Comparison of ENCODE assay signal across 1 cellular context in genomic region chr16:24737391-24737871, GRCh38.
A peak's percentile ranks its signal among the peaks of the same experiment; 100 is the strongest.
TF ChIP-seq lines count a peak whose summit lies in the region.

No MANE protein-coding gene starts in this region.

TF ChIP-seq in HepG2, 621 proteins besides CTCF, POLR2A, EP300 and RAD21 (continued from another document and continues in another):
- TF ChIP-seq, protein P1, sequence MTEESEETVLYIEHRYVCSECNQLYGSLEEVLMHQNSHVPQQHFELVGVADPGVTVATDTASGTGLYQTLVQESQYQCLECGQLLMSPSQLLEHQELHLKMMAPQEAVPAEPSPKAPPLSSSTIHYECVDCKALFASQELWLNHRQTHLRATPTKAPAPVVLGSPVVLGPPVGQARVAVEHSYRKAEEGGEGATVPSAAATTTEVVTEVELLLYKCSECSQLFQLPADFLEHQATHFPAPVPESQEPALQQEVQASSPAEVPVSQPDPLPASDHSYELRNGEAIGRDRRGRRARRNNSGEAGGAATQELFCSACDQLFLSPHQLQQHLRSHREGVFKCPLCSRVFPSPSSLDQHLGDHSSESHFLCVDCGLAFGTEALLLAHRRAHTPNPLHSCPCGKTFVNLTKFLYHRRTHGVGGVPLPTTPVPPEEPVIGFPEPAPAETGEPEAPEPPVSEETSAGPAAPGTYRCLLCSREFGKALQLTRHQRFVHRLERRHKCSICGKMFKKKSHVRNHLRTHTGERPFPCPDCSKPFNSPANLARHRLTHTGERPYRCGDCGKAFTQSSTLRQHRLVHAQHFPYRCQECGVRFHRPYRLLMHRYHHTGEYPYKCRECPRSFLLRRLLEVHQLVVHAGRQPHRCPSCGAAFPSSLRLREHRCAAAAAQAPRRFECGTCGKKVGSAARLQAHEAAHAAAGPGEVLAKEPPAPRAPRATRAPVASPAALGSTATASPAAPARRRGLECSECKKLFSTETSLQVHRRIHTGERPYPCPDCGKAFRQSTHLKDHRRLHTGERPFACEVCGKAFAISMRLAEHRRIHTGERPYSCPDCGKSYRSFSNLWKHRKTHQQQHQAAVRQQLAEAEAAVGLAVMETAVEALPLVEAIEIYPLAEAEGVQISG (CRISPR knock-in tag; IDR thresholded peaks at IDR 0.05) = no peak
- TF ChIP-seq NCOA1 (CRISPR knock-in tag; IDR thresholded peaks at IDR 0.05) (no peak), DNMT3B (CRISPR knock-in tag; conservative IDR thresholded peaks at IDR 0.05) (0 out of 2 replicates have a peak, but pooled peaks have one; percentile 55), ZNF598 (CRISPR knock-in tag; IDR thresholded peaks at IDR 0.05; ENCODE audit: borderline replicate concordance) (no peak), ADNP (CRISPR knock-in tag; IDR thresholded peaks at IDR 0.05) (no peak), ZNF430 (CRISPR knock-in tag; IDR thresholded peaks at IDR 0.05) (no peak), SAP130 (CRISPR knock-in tag; IDR thresholded peaks at IDR 0.05; ENCODE audit: low read depth) (peak; percentile 63), ZNF331 (CRISPR knock-in tag; IDR thresholded peaks at IDR 0.05) (peak; percentile 43; the same call in 1 of the 2 replicates), ZNF382 (CRISPR knock-in tag; IDR thresholded peaks at IDR 0.05; ENCODE audit: borderline replicate concordance) (no peak), FOXA1 (IDR thresholded peaks at IDR 0.05) (no peak), FOXA1 (CRISPR knock-in tag; IDR thresholded peaks at IDR 0.05) (0 out of 2 replicates have a peak, but pooled peaks have one; percentile 18), ZMYM3 (CRISPR knock-in tag; IDR thresholded peaks at IDR 0.05) (no peak), MIER3 (CRISPR knock-in tag; IDR thresholded peaks at IDR 0.05; ENCODE audit: borderline replicate concordance) (peak; percentile 43; the same call in 1 of the 2 replicates), ZNF264 (CRISPR knock-in tag; IDR thresholded peaks at IDR 0.05) (no peak), ZNF446 (CRISPR knock-in tag; IDR thresholded peaks at IDR 0.05) (no peak), ZMYM4 (CRISPR knock-in tag; IDR thresholded peaks at IDR 0.05) (no peak), ETV5 (CRISPR knock-in tag; IDR thresholded peaks at IDR 0.05; ENCODE audit: borderline replicate concordance) (no peak), ZNF550 (CRISPR knock-in tag; IDR thresholded peaks at IDR 0.05; ENCODE audit: borderline replicate concordance) (no peak), ZNF282 (IDR thresholded peaks at IDR 0.05; ENCODE audit: partially characterized antibody) (no peak), GLI4 (CRISPR knock-in tag; IDR thresholded peaks at IDR 0.05; ENCODE audit: borderline replicate concordance) (no peak), PITX1 (CRISPR knock-in tag; IDR thresholded peaks at IDR 0.05) (no peak), ZFP62 (CRISPR knock-in tag; IDR thresholded peaks at IDR 0.05) (no peak), ZBTB7A (CRISPR knock-in tag; IDR thresholded peaks at IDR 0.05) (no peak), TAF1 (CRISPR knock-in tag; IDR thresholded peaks at IDR 0.05) (no peak), TOPORS (CRISPR knock-in tag; IDR thresholded peaks at IDR 0.05) (no peak), ZNF724P (CRISPR knock-in tag; IDR thresholded peaks at IDR 0.05; ENCODE audit: borderline replicate concordance) (no peak), XRCC5 (optimal IDR thresholded peaks at IDR 0.05; ENCODE audit: low read length) (no peak), PREB (CRISPR knock-in tag; IDR thresholded peaks at IDR 0.05) (no peak), KAT8 (CRISPR knock-in tag; IDR thresholded peaks at IDR 0.05) (peak; percentile 50; the same call in 1 of the 2 replicates), HDAC1 (CRISPR knock-in tag; IDR thresholded peaks at IDR 0.05) (peak; percentile 57; the same call in 1 of the 2 replicates), ZNF253 (CRISPR knock-in tag; IDR thresholded peaks at IDR 0.05; ENCODE audit: borderline replicate concordance) (no peak), ZNF512B (CRISPR knock-in tag; IDR thresholded peaks at IDR 0.05; ENCODE audit: borderline replicate concordance) (no peak), ZNF3 (CRISPR knock-in tag; IDR thresholded peaks at IDR 0.05) (0 out of 2 replicates have a peak, but pooled peaks have one; percentile 20), SSRP1 (CRISPR knock-in tag; IDR thresholded peaks at IDR 0.05) (no peak), TBL1XR1 (IDR thresholded peaks at IDR 0.05; ENCODE audit: borderline replicate concordance, low read length, partially characterized antibody) (no peak), ZNF670 (CRISPR knock-in tag; IDR thresholded peaks at IDR 0.05; ENCODE audit: borderline replicate concordance) (no peak), KLF9 (CRISPR knock-in tag; IDR thresholded peaks at IDR 0.05; ENCODE audit: low read depth) (no peak), CREB1 (IDR thresholded peaks at IDR 0.05) (peak; percentile 48; the same call in 1 of the 2 replicates), CREB1 (CRISPR knock-in tag; IDR thresholded peaks at IDR 0.05) (peak; percentile 65), HNF4A (CRISPR knock-in tag; IDR thresholded peaks at IDR 0.05) (peak; percentile 61), AHR (CRISPR knock-in tag; IDR thresholded peaks at IDR 0.05) (no peak), MLX (CRISPR knock-in tag; IDR thresholded peaks at IDR 0.05) (no peak), SRY (CRISPR knock-in tag; IDR thresholded peaks at IDR 0.05) (no peak), MIER2 (CRISPR knock-in tag; IDR thresholded peaks at IDR 0.05) (0 out of 2 replicates have a peak, but pooled peaks have one; percentile 24), ZNF251 (CRISPR knock-in tag; IDR thresholded peaks at IDR 0.05) (no peak), ZNF747 (CRISPR knock-in tag; IDR thresholded peaks at IDR 0.05; ENCODE audit: borderline replicate concordance) (no peak), ZNF280B (CRISPR knock-in tag; IDR thresholded peaks at IDR 0.05; ENCODE audit: borderline replicate concordance) (no peak), MEF2D (CRISPR knock-in tag; IDR thresholded peaks at IDR 0.05) (peak; percentile 73; the same call in 1 of the 2 replicates), ZNF879 (CRISPR knock-in tag; IDR thresholded peaks at IDR 0.05) (no peak), ZNF317 (CRISPR knock-in tag; IDR thresholded peaks at IDR 0.05) (no peak)
- TF ChIP-seq, protein P2, sequence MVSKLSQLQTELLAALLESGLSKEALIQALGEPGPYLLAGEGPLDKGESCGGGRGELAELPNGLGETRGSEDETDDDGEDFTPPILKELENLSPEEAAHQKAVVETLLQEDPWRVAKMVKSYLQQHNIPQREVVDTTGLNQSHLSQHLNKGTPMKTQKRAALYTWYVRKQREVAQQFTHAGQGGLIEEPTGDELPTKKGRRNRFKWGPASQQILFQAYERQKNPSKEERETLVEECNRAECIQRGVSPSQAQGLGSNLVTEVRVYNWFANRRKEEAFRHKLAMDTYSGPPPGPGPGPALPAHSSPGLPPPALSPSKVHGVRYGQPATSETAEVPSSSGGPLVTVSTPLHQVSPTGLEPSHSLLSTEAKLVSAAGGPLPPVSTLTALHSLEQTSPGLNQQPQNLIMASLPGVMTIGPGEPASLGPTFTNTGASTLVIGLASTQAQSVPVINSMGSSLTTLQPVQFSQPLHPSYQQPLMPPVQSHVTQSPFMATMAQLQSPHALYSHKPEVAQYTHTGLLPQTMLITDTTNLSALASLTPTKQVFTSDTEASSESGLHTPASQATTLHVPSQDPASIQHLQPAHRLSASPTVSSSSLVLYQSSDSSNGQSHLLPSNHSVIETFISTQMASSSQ (IDR thresholded peaks at IDR 0.05; ENCODE audit: low read depth) = no peak
- TF ChIP-seq, protein P2 (CRISPR knock-in tag; IDR thresholded peaks at IDR 0.05; ENCODE audit: borderline replicate concordance) = no peak
- TF ChIP-seq, protein P3, sequence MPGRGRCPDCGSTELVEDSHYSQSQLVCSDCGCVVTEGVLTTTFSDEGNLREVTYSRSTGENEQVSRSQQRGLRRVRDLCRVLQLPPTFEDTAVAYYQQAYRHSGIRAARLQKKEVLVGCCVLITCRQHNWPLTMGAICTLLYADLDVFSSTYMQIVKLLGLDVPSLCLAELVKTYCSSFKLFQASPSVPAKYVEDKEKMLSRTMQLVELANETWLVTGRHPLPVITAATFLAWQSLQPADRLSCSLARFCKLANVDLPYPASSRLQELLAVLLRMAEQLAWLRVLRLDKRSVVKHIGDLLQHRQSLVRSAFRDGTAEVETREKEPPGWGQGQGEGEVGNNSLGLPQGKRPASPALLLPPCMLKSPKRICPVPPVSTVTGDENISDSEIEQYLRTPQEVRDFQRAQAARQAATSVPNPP (CRISPR knock-in tag; IDR thresholded peaks at IDR 0.05) = no peak
- TF ChIP-seq, protein P4, sequence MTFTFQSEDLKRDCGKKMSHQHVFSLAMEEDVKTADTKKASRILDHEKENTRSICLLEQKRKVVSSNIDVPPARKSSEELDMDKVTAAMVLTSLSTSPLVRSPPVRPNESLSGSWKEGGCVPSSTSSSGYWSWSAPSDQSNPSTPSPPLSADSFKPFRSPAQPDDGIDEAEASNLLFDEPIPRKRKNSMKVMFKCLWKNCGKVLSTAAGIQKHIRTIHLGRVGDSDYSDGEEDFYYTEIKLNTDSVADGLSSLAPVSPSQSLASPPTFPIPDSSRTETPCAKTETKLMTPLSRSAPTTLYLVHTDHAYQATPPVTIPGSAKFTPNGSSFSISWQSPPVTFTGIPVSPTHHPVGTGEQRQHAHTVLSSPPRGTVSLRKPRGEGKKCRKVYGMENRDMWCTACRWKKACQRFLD (CRISPR knock-in tag; IDR thresholded peaks at IDR 0.05; ENCODE audit: borderline replicate concordance) = no peak
- TF ChIP-seq, protein P5, sequence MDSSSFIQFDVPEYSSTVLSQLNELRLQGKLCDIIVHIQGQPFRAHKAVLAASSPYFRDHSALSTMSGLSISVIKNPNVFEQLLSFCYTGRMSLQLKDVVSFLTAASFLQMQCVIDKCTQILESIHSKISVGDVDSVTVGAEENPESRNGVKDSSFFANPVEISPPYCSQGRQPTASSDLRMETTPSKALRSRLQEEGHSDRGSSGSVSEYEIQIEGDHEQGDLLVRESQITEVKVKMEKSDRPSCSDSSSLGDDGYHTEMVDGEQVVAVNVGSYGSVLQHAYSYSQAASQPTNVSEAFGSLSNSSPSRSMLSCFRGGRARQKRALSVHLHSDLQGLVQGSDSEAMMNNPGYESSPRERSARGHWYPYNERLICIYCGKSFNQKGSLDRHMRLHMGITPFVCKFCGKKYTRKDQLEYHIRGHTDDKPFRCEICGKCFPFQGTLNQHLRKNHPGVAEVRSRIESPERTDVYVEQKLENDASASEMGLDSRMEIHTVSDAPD (CRISPR knock-in tag; IDR thresholded peaks at IDR 0.05) = no peak
